ENCODE assay signal across 26 cellular contexts in genomic region chr4:7442609-7443140, GRCh38. TPM values are rescaled to one million over a fixed set of nuclear protein-coding genes. Genes with fewer than 3 reads are reported as not detected.
"Had no signal": no experiment of that assay in that cellular context is flagged by ENCODE, and none has a peak within 500 bp of the region (broad histone marks: within the 10 kb centered on the region; RNA-seq: fewer than 3 reads in every experiment).

No MANE protein-coding gene starts in this region.

- H3K4me2 ChIP-seq: PC-9 had no signal

- FAIRE-seq: astrocyte, TTC549 had no signal

- H3K36me3 Mint-ChIP-seq: brain, T-cell had no signal

- H3K4me3 Mint-ChIP-seq: activated CD4-positive, alpha-beta T cell treated with anti-CD3 and anti-CD28 coated beads for 36 hours; activated CD8-positive, alpha-beta T cell treated with anti-CD3 and anti-CD28 coated beads for 36 hours; activated naive CD8-positive, alpha-beta T cell treated with anti-CD3 and anti-CD28 coated beads, Interleukin-2, amount 50 U/mL, for 24 hours; activated T-cell treated with anti-CD3 and anti-CD28 coated beads, Interleukin-2, amount 50 U/mL, for 72 hours; brain; T-cell had no signal

- H3K27ac Mint-ChIP-seq: activated CD4-positive, alpha-beta T cell treated with anti-CD3 and anti-CD28 coated beads for 36 hours; activated CD8-positive, alpha-beta T cell treated with anti-CD3 and anti-CD28 coated beads for 36 hours; activated naive CD8-positive, alpha-beta T cell treated with anti-CD3 and anti-CD28 coated beads, Interleukin-2, amount 50 U/mL, for 24 hours; activated T-cell treated with anti-CD3 and anti-CD28 coated beads, Interleukin-2, amount 50 U/mL, for 72 hours; activated T-helper 2 cell treated with anti-CD3 and anti-CD28 coated beads, Interferon-gamma antibody, Interleukin-2, Interleukin-4, amounts not matched to agents 10 μg/mL and 5 μg/mL and 100 μg/mL, durations not matched to agents 14 hours and 24 hours and 36 hours; T-cell had no signal

- ATAC-seq: activated CD4-positive, alpha-beta T cell treated with anti-CD3 and anti-CD28 coated beads for 36 hours; activated CD8-positive, alpha-beta T cell treated with anti-CD3 and anti-CD28 coated beads for 36 hours; activated naive CD8-positive, alpha-beta T cell treated with anti-CD3 and anti-CD28 coated beads, Interleukin-2, amount 50 U/mL, for 24 hours; activated T-cell treated with anti-CD3 and anti-CD28 coated beads, Interleukin-2, amount 50 U/mL, for 72 hours; T-cell had no signal

- H3K9me3 Mint-ChIP-seq: activated CD8-positive, alpha-beta T cell treated with anti-CD3 and anti-CD28 coated beads for 36 hours; activated naive CD8-positive, alpha-beta T cell treated with anti-CD3 and anti-CD28 coated beads, Interleukin-2, amount 50 U/mL, for 24 hours; activated T-cell treated with anti-CD3 and anti-CD28 coated beads, Interleukin-2, amount 50 U/mL, for 72 hours; activated T-helper 2 cell treated with anti-CD3 and anti-CD28 coated beads, Interferon-gamma antibody, Interleukin-2, Interleukin-4, amounts not matched to agents 10 μg/mL and 5 μg/mL and 100 μg/mL, durations not matched to agents 14 hours and 24 hours and 36 hours; T-cell had no signal

- H3K4me3 ChIP-seq: PC-9, SK-N-MC had no signal

- H2AFZ ChIP-seq: PC-9 had no signal

- DNase-seq: activated CD4-positive, alpha-beta T cell treated with anti-CD3 and anti-CD28 coated beads for 36 hours; activated CD8-positive, alpha-beta memory T cell treated with anti-CD3 and anti-CD28 coated beads, Interleukin-2, amount 50 U/mL, for 4 hours; activated CD8-positive, alpha-beta T cell treated with anti-CD3 and anti-CD28 coated beads for 36 hours; activated gamma-delta T cell treated with Interleukin-2 at 50 U/mL for 16 hours; activated naive CD4-positive, alpha-beta T cell treated with anti-CD3 and anti-CD28 coated beads, Interleukin-2, amount 50 U/mL, for 16 hours; activated naive CD8-positive, alpha-beta T cell treated with anti-CD3 and anti-CD28 coated beads, Interleukin-2, amount 50 U/mL, for 24 hours; activated T-cell treated with anti-CD3 and anti-CD28 coated beads, Interleukin-2, amount 50 U/mL, for 72 hours; amniotic stem cell; Kasumi-1; KBM-7; NCI-H1105 treated with DMSO at 0.1 percent for 48 hours; NCI-H1436 treated with DMSO at 0.1 percent for 48 hours; NCI-H187; NCI-H2081; NCI-H510A treated with DMSO at 0.1 percent for 48 hours; NCI-H69; PC-9; SIG-M5; T-cell; T-helper 2 cell; T1000 had no signal

- H3K4me1 Mint-ChIP-seq: activated CD4-positive, alpha-beta T cell treated with anti-CD3 and anti-CD28 coated beads for 36 hours; activated naive CD8-positive, alpha-beta T cell treated with anti-CD3 and anti-CD28 coated beads, Interleukin-2, amount 50 U/mL, for 24 hours had no signal

- H3K27ac ChIP-seq: PC-9, SK-N-MC had no signal

RNA-seq across cellular contexts. Expression of gene PSAPL1, which starts 7.9 kb away (rescaled TPM):
- total RNA-seq: activated CD4-positive, alpha-beta T cell treated with anti-CD3 and anti-CD28 coated beads for 36 hours; activated CD8-positive, alpha-beta T cell treated with anti-CD3 and anti-CD28 coated beads for 36 hours; activated T-cell treated with anti-CD3 and anti-CD28 coated beads, Interleukin-2, amount 50 U/mL, for 72 hours; activated T-helper 2 cell treated with anti-CD3 and anti-CD28 coated beads, Interferon-gamma antibody, Interleukin-2, Interleukin-4, amounts not matched to agents 10 μg/mL and 5 μg/mL and 100 μg/mL, durations not matched to agents 14 hours and 24 hours and 36 hours; astrocyte; T-cell had no signal
